ENCODE assay signal across 1 cellular context in genomic region chr9:94915476-94916450, GRCh38.
TF ChIP-seq lines count a peak whose summit lies in the region.

No MANE protein-coding gene starts in this region.

TF ChIP-seq in GM23338, 12 proteins besides CTCF, POLR2A, EP300 and RAD21 (continued from another document):
- no peak for TF ChIP-seq ETS1 (IDR thresholded peaks at IDR 0.05)
